In the genomic region with DNA sequence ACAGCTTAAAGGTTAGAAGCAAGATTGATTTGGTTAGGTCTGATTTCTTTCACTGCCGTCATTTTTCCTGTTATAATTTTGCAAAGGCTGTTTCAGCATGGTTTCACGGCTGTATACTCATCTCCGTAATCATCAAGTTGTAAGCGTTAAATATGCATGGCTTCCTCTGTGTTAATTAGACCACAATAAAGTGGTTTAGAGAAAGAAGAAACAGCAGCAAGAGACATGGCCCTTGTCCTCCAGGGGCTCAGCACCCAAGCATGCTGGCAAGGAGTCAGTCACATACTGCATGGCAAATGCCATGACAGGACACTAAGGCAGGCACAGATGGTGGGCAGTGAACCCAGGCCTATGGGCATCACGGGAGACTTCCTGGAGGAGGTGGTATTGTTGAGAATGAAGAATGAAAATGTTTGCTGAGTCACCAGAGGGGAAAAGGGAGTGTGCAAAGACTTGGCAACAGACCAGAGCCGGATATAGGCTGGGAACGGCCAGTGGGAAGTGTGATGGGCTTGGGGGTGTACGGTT, we compare ENCODE assay signal across 1 cellular context.
TF ChIP-seq lines count a peak whose summit lies in the region.

No MANE protein-coding gene starts in this region.

TF ChIP-seq in K562, 482 proteins besides CTCF, POLR2A, EP300 and RAD21 (continued from another document and continues in another):
- TF ChIP-seq, protein P1, sequence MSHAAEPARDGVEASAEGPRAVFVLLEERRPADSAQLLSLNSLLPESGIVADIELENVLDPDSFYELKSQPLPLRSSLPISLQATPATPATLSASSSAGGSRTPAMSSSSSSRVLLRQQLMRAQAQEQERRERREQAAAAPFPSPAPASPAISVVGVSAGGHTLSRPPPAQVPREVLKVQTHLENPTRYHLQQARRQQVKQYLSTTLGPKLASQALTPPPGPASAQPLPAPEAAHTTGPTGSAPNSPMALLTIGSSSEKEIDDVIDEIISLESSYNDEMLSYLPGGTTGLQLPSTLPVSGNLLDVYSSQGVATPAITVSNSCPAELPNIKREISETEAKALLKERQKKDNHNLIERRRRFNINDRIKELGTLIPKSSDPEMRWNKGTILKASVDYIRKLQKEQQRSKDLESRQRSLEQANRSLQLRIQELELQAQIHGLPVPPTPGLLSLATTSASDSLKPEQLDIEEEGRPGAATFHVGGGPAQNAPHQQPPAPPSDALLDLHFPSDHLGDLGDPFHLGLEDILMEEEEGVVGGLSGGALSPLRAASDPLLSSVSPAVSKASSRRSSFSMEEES (CRISPR knock-in tag; IDR thresholded peaks at IDR 0.05): no peak
- TF ChIP-seq POLR3A (IDR thresholded peaks at IDR 0.05; ENCODE audit: borderline replicate concordance, extremely low read depth, insufficient read depth, insufficient read length) (no peak), ZNF3 (CRISPR knock-in tag; IDR thresholded peaks at IDR 0.05) (peak; percentile 74; the same call in 1 of the 2 replicates), NFXL1 (CRISPR knock-in tag; IDR thresholded peaks at IDR 0.05) (no peak), ZNF695 (CRISPR knock-in tag; IDR thresholded peaks at IDR 0.05) (no peak), ZNF316 (IDR thresholded peaks at IDR 0.05) (peak; percentile 67), C11orf30 (IDR thresholded peaks at IDR 0.05; ENCODE audit: low read depth) (peak; percentile 62; the same call in 1 of the 2 replicates), OTX1 (CRISPR knock-in tag; IDR thresholded peaks at IDR 0.05) (no peak), ZNF165 (CRISPR knock-in tag; IDR thresholded peaks at IDR 0.05; ENCODE audit: borderline replicate concordance) (no peak), CXXC5 (CRISPR knock-in tag; IDR thresholded peaks at IDR 0.05) (no peak), SMARCA5 (IDR thresholded peaks at IDR 0.05) (peak; percentile 88; the same call in 1 of the 2 replicates), RBM25 (IDR thresholded peaks at IDR 0.05; ENCODE audit: low read depth, low read length, severe bottlenecking) (peak; percentile 85), TAF1 (IDR thresholded peaks at IDR 0.05; ENCODE audit: control insufficient read depth, extremely low read depth, insufficient read depth, low read length, severe bottlenecking) (no peak), HMG20A (CRISPR knock-in tag; conservative IDR thresholded peaks at IDR 0.05) (no peak), GATAD2A (IDR thresholded peaks at IDR 0.05) (no peak), HDAC6 (IDR thresholded peaks at IDR 0.05; ENCODE audit: low read depth, low read length) (no peak), ZFP30 (CRISPR knock-in tag; IDR thresholded peaks at IDR 0.05; ENCODE audit: borderline replicate concordance) (no peak), KDM1A (IDR thresholded peaks at IDR 0.05) (peak; percentile 63 to 81), HNRNPK (IDR thresholded peaks at IDR 0.05; ENCODE audit: low read depth, low read length, poor library complexity, severe bottlenecking) (no peak), BCOR (IDR thresholded peaks at IDR 0.05) (peak; percentile 91), CC2D1A (IDR thresholded peaks at IDR 0.05) (no peak), PTTG1 (tag; IDR thresholded peaks at IDR 0.05; ENCODE audit: low read depth) (no peak)
- TF ChIP-seq, protein P2, sequence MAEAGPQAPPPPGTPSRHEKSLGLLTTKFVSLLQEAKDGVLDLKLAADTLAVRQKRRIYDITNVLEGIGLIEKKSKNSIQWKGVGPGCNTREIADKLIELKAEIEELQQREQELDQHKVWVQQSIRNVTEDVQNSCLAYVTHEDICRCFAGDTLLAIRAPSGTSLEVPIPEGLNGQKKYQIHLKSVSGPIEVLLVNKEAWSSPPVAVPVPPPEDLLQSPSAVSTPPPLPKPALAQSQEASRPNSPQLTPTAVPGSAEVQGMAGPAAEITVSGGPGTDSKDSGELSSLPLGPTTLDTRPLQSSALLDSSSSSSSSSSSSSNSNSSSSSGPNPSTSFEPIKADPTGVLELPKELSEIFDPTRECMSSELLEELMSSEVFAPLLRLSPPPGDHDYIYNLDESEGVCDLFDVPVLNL (CRISPR knock-in tag; IDR thresholded peaks at IDR 0.05; ENCODE audit: low read depth): no peak
- TF ChIP-seq, protein P3, sequence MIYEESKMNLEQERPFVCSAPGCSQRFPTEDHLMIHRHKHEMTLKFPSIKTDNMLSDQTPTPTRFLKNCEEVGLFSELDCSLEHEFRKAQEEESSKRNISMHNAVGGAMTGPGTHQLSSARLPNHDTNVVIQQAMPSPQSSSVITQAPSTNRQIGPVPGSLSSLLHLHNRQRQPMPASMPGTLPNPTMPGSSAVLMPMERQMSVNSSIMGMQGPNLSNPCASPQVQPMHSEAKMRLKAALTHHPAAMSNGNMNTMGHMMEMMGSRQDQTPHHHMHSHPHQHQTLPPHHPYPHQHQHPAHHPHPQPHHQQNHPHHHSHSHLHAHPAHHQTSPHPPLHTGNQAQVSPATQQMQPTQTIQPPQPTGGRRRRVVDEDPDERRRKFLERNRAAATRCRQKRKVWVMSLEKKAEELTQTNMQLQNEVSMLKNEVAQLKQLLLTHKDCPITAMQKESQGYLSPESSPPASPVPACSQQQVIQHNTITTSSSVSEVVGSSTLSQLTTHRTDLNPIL (CRISPR knock-in tag; IDR thresholded peaks at IDR 0.05): no peak
- TF ChIP-seq, protein P4, sequence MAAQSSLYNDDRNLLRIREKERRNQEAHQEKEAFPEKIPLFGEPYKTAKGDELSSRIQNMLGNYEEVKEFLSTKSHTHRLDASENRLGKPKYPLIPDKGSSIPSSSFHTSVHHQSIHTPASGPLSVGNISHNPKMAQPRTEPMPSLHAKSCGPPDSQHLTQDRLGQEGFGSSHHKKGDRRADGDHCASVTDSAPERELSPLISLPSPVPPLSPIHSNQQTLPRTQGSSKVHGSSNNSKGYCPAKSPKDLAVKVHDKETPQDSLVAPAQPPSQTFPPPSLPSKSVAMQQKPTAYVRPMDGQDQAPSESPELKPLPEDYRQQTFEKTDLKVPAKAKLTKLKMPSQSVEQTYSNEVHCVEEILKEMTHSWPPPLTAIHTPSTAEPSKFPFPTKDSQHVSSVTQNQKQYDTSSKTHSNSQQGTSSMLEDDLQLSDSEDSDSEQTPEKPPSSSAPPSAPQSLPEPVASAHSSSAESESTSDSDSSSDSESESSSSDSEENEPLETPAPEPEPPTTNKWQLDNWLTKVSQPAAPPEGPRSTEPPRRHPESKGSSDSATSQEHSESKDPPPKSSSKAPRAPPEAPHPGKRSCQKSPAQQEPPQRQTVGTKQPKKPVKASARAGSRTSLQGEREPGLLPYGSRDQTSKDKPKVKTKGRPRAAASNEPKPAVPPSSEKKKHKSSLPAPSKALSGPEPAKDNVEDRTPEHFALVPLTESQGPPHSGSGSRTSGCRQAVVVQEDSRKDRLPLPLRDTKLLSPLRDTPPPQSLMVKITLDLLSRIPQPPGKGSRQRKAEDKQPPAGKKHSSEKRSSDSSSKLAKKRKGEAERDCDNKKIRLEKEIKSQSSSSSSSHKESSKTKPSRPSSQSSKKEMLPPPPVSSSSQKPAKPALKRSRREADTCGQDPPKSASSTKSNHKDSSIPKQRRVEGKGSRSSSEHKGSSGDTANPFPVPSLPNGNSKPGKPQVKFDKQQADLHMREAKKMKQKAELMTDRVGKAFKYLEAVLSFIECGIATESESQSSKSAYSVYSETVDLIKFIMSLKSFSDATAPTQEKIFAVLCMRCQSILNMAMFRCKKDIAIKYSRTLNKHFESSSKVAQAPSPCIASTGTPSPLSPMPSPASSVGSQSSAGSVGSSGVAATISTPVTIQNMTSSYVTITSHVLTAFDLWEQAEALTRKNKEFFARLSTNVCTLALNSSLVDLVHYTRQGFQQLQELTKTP (IDR thresholded peaks at IDR 0.05; ENCODE audit: low read depth in 1 of 2, partially characterized antibody in 2 of 2): no peak
- TF ChIP-seq, protein P5, sequence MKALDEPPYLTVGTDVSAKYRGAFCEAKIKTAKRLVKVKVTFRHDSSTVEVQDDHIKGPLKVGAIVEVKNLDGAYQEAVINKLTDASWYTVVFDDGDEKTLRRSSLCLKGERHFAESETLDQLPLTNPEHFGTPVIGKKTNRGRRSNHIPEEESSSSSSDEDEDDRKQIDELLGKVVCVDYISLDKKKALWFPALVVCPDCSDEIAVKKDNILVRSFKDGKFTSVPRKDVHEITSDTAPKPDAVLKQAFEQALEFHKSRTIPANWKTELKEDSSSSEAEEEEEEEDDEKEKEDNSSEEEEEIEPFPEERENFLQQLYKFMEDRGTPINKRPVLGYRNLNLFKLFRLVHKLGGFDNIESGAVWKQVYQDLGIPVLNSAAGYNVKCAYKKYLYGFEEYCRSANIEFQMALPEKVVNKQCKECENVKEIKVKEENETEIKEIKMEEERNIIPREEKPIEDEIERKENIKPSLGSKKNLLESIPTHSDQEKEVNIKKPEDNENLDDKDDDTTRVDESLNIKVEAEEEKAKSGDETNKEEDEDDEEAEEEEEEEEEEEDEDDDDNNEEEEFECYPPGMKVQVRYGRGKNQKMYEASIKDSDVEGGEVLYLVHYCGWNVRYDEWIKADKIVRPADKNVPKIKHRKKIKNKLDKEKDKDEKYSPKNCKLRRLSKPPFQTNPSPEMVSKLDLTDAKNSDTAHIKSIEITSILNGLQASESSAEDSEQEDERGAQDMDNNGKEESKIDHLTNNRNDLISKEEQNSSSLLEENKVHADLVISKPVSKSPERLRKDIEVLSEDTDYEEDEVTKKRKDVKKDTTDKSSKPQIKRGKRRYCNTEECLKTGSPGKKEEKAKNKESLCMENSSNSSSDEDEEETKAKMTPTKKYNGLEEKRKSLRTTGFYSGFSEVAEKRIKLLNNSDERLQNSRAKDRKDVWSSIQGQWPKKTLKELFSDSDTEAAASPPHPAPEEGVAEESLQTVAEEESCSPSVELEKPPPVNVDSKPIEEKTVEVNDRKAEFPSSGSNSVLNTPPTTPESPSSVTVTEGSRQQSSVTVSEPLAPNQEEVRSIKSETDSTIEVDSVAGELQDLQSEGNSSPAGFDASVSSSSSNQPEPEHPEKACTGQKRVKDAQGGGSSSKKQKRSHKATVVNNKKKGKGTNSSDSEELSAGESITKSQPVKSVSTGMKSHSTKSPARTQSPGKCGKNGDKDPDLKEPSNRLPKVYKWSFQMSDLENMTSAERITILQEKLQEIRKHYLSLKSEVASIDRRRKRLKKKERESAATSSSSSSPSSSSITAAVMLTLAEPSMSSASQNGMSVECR (CRISPR knock-in tag; IDR thresholded peaks at IDR 0.05): no peak
- TF ChIP-seq, protein P6, sequence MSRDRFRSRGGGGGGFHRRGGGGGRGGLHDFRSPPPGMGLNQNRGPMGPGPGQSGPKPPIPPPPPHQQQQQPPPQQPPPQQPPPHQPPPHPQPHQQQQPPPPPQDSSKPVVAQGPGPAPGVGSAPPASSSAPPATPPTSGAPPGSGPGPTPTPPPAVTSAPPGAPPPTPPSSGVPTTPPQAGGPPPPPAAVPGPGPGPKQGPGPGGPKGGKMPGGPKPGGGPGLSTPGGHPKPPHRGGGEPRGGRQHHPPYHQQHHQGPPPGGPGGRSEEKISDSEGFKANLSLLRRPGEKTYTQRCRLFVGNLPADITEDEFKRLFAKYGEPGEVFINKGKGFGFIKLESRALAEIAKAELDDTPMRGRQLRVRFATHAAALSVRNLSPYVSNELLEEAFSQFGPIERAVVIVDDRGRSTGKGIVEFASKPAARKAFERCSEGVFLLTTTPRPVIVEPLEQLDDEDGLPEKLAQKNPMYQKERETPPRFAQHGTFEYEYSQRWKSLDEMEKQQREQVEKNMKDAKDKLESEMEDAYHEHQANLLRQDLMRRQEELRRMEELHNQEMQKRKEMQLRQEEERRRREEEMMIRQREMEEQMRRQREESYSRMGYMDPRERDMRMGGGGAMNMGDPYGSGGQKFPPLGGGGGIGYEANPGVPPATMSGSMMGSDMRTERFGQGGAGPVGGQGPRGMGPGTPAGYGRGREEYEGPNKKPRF (IDR thresholded peaks at IDR 0.05; ENCODE audit: low read depth, low read length): no peak
- TF ChIP-seq, protein P7, sequence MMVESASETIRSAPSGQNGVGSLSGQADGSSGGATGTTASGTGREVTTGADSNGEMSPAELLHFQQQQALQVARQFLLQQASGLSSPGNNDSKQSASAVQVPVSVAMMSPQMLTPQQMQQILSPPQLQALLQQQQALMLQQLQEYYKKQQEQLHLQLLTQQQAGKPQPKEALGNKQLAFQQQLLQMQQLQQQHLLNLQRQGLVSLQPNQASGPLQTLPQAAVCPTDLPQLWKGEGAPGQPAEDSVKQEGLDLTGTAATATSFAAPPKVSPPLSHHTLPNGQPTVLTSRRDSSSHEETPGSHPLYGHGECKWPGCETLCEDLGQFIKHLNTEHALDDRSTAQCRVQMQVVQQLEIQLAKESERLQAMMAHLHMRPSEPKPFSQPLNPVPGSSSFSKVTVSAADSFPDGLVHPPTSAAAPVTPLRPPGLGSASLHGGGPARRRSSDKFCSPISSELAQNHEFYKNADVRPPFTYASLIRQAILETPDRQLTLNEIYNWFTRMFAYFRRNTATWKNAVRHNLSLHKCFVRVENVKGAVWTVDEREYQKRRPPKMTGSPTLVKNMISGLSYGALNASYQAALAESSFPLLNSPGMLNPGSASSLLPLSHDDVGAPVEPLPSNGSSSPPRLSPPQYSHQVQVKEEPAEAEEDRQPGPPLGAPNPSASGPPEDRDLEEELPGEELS (CRISPR knock-in tag; IDR thresholded peaks at IDR 0.05; ENCODE audit: borderline replicate concordance): no peak
- TF ChIP-seq, protein P8, sequence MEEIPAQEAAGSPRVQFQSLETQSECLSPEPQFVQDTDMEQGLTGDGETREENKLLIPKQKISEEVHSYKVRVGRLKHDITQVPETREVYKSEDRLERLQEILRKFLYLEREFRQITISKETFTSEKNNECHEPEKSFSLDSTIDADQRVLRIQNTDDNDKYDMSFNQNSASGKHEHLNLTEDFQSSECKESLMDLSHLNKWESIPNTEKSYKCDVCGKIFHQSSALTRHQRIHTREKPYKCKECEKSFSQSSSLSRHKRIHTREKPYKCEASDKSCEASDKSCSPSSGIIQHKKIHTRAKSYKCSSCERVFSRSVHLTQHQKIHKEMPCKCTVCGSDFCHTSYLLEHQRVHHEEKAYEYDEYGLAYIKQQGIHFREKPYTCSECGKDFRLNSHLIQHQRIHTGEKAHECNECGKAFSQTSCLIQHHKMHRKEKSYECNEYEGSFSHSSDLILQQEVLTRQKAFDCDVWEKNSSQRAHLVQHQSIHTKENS (CRISPR knock-in tag; IDR thresholded peaks at IDR 0.05): no peak
- TF ChIP-seq, protein P9, sequence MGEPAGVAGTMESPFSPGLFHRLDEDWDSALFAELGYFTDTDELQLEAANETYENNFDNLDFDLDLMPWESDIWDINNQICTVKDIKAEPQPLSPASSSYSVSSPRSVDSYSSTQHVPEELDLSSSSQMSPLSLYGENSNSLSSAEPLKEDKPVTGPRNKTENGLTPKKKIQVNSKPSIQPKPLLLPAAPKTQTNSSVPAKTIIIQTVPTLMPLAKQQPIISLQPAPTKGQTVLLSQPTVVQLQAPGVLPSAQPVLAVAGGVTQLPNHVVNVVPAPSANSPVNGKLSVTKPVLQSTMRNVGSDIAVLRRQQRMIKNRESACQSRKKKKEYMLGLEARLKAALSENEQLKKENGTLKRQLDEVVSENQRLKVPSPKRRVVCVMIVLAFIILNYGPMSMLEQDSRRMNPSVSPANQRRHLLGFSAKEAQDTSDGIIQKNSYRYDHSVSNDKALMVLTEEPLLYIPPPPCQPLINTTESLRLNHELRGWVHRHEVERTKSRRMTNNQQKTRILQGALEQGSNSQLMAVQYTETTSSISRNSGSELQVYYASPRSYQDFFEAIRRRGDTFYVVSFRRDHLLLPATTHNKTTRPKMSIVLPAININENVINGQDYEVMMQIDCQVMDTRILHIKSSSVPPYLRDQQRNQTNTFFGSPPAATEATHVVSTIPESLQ (CRISPR knock-in tag; IDR thresholded peaks at IDR 0.05): no peak
- TF ChIP-seq, protein P10, sequence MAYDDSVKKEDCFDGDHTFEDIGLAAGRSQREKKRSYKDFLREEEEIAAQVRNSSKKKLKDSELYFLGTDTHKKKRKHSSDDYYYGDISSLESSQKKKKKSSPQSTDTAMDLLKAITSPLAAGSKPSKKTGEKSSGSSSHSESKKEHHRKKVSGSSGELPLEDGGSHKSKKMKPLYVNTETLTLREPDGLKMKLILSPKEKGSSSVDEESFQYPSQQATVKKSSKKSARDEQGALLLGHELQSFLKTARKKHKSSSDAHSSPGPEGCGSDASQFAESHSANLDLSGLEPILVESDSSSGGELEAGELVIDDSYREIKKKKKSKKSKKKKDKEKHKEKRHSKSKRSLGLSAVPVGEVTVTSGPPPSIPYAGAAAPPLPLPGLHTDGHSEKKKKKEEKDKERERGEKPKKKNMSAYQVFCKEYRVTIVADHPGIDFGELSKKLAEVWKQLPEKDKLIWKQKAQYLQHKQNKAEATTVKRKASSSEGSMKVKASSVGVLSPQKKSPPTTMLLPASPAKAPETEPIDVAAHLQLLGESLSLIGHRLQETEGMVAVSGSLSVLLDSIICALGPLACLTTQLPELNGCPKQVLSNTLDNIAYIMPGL (CRISPR knock-in tag; IDR thresholded peaks at IDR 0.05): no peak
